Comparison of ENCODE assay signal across 1 cellular context in the genomic region with DNA sequence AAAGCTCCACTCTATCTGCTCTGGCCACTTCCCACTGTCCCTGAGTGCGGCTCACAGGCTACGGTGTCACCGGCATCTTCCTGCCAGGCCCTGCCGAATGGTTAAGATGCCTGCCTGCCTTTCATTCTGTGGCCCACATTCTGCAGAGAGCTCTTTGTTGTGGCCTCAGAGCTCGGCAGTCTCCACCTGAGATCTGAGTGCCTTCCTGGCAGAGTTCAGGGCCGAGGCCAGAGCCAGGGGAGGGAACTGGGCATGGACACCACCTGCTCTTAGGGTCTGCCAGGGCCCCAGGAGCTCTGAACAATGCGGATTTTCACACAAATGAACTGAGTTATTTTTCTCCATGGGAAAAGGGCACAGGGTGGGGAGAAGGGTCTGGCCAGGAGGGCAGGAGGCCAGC.
TF ChIP-seq lines count a peak whose summit lies in the region.

No MANE protein-coding gene starts in this region.

TF ChIP-seq in WTC11, 78 proteins besides CTCF, POLR2A, EP300 and RAD21 (continued from another document):
- TF ChIP-seq, protein P1, sequence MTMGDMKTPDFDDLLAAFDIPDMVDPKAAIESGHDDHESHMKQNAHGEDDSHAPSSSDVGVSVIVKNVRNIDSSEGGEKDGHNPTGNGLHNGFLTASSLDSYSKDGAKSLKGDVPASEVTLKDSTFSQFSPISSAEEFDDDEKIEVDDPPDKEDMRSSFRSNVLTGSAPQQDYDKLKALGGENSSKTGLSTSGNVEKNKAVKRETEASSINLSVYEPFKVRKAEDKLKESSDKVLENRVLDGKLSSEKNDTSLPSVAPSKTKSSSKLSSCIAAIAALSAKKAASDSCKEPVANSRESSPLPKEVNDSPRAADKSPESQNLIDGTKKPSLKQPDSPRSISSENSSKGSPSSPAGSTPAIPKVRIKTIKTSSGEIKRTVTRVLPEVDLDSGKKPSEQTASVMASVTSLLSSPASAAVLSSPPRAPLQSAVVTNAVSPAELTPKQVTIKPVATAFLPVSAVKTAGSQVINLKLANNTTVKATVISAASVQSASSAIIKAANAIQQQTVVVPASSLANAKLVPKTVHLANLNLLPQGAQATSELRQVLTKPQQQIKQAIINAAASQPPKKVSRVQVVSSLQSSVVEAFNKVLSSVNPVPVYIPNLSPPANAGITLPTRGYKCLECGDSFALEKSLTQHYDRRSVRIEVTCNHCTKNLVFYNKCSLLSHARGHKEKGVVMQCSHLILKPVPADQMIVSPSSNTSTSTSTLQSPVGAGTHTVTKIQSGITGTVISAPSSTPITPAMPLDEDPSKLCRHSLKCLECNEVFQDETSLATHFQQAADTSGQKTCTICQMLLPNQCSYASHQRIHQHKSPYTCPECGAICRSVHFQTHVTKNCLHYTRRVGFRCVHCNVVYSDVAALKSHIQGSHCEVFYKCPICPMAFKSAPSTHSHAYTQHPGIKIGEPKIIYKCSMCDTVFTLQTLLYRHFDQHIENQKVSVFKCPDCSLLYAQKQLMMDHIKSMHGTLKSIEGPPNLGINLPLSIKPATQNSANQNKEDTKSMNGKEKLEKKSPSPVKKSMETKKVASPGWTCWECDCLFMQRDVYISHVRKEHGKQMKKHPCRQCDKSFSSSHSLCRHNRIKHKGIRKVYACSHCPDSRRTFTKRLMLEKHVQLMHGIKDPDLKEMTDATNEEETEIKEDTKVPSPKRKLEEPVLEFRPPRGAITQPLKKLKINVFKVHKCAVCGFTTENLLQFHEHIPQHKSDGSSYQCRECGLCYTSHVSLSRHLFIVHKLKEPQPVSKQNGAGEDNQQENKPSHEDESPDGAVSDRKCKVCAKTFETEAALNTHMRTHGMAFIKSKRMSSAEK (CRISPR knock-in tag; IDR thresholded peaks at IDR 0.05; ENCODE audit: borderline replicate concordance) = no peak
- TF ChIP-seq, protein P2, sequence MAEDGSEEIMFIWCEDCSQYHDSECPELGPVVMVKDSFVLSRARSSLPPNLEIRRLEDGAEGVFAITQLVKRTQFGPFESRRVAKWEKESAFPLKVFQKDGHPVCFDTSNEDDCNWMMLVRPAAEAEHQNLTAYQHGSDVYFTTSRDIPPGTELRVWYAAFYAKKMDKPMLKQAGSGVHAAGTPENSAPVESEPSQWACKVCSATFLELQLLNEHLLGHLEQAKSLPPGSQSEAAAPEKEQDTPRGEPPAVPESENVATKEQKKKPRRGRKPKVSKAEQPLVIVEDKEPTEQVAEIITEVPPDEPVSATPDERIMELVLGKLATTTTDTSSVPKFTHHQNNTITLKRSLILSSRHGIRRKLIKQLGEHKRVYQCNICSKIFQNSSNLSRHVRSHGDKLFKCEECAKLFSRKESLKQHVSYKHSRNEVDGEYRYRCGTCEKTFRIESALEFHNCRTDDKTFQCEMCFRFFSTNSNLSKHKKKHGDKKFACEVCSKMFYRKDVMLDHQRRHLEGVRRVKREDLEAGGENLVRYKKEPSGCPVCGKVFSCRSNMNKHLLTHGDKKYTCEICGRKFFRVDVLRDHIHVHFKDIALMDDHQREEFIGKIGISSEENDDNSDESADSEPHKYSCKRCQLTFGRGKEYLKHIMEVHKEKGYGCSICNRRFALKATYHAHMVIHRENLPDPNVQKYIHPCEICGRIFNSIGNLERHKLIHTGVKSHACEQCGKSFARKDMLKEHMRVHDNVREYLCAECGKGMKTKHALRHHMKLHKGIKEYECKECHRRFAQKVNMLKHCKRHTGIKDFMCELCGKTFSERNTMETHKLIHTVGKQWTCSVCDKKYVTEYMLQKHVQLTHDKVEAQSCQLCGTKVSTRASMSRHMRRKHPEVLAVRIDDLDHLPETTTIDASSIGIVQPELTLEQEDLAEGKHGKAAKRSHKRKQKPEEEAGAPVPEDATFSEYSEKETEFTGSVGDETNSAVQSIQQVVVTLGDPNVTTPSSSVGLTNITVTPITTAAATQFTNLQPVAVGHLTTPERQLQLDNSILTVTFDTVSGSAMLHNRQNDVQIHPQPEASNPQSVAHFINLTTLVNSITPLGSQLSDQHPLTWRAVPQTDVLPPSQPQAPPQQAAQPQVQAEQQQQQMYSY (CRISPR knock-in tag; IDR thresholded peaks at IDR 0.05) = no peak
- TF ChIP-seq, protein P3, sequence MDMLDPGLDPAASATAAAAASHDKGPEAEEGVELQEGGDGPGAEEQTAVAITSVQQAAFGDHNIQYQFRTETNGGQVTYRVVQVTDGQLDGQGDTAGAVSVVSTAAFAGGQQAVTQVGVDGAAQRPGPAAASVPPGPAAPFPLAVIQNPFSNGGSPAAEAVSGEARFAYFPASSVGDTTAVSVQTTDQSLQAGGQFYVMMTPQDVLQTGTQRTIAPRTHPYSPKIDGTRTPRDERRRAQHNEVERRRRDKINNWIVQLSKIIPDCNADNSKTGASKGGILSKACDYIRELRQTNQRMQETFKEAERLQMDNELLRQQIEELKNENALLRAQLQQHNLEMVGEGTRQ (CRISPR knock-in tag; IDR thresholded peaks at IDR 0.05) = no peak
- no peak for TF ChIP-seq MLX (CRISPR knock-in tag; IDR thresholded peaks at IDR 0.05)
